ENCODE assay signal across 18 cellular contexts in the genomic region with DNA sequence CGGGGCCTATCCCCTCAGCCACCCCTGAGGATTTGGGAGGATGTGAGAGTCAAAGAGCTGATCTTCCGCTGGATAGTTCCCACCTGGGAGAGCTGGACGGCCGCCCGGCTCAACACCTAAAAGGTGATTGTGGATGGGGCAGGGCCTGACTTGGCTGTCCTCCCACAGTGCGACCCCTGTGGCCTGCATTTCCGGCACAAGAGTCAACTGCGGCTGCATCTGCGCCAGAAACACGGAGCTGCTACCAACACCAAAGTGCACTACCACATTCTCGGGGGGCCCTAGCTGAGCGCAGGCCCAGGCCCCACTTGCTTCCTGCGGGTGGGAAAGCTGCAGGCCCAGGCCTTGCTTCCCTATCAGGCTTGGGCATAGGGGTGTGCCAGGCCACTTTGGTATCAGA.
DNase-seq lines count a peak whose midpoint lies in the region; TF ChIP-seq lines count a peak whose summit lies in the region.
"Had no signal": no experiment of that assay in that cellular context is flagged by ENCODE, and none has a peak within 500 bp of the region (broad histone marks: within the 10 kb centered on the region; RNA-seq: fewer than 3 reads in every experiment).

No MANE protein-coding gene starts in this region.

- intact Hi-C loops in tibial artery (cut with DNase I; ENCODE audit: low total_unique reads), result no loop called here

- no peak overlapping the region for H3K4me3 Mint-ChIP-seq in nephron progenitor cell
- H3K4me3 Mint-ChIP-seq: activated naive CD8-positive, alpha-beta T cell treated with anti-CD3 and anti-CD28 coated beads, Interleukin-2, amount 50 U/mL, for 24 hours; T-helper 2 cell treated with Interferon-gamma antibody and Interleukin-4, amounts not matched to agents 5 μg/mL and 100 μg/mL, for 36 hours had no signal

- H3K4me1 ChIP-seq in BLaER1 treated with 17β-estradiol and CSF1 and Interleukin-3, amounts not matched to agents 10 nM and 100 nM, result peaks cover 21 to 77% (median 58%) of the 10 kb centered on the region in 10 experiments
- H3K4me1 ChIP-seq in tibial artery, result peaks cover 0 to 13% (median 10%) of the 10 kb centered on the region in 4 donors

- TF ChIP-seq CTCF in RWPE1 (conservative IDR thresholded peaks at IDR 0.05; ENCODE audit: low read depth), result no peak
- no peak for TF ChIP-seq CTCF in nephron progenitor cell (IDR thresholded peaks at IDR 0.05)
- TF ChIP-seq CTCF in tibial artery (IDR thresholded peaks at IDR 0.05), result no peak

- peak overlapping the region; percentile 42 for H3K27ac Mint-ChIP-seq in nephron progenitor cell
- H3K27ac Mint-ChIP-seq: activated naive CD8-positive, alpha-beta T cell treated with anti-CD3 and anti-CD28 coated beads, Interleukin-2, amount 50 U/mL, for 24 hours; T-helper 2 cell treated with Interferon-gamma antibody and Interleukin-4, amounts not matched to agents 5 μg/mL and 100 μg/mL, for 36 hours had no signal

- no peak overlapping the region for H3K4me3 ChIP-seq in BLaER1 treated with 17β-estradiol and CSF1 and Interleukin-3, amounts not matched to agents 10 nM and 100 nM
- H3K4me3 ChIP-seq in tibial artery, result no peak overlapping the region
- H3K4me3 ChIP-seq: esophagus muscularis mucosa, GM23248 had no signal

- H3K4me2 ChIP-seq in BLaER1 treated with 17β-estradiol and CSF1 and Interleukin-3, amounts not matched to agents 10 nM and 100 nM, result peak overlapping the region in 6 of 11 experiments; percentile 16 to 92 (median 24); a peak in 7 of 22 replicates
- H3K4me2 ChIP-seq: SK-N-SH had no signal

- H3K9me3 Mint-ChIP-seq in nephron progenitor cell, result no peaks in the 10 kb centered on the region
- H3K9me3 Mint-ChIP-seq: T-helper 2 cell treated with Interferon-gamma antibody and Interleukin-4, amounts not matched to agents 5 μg/mL and 100 μg/mL, for 36 hours had no signal

- POLR2A ChIA-PET in RWPE1 (lab: Yijun Ruan, JAX; ENCODE audit: low non-redundant PET), result no interaction called here

- peaks cover 0 to 11% (median 0%) of the 10 kb centered on the region in 11 experiments; a peak in 7 of 22 replicates for H3K9me3 ChIP-seq in BLaER1 treated with 17β-estradiol and CSF1 and Interleukin-3, amounts not matched to agents 10 nM and 100 nM (replicated peaks in 1 of 11)
- no peaks in the 10 kb centered on the region for H3K9me3 ChIP-seq in tibial artery
- H3K9me3 ChIP-seq: esophagus muscularis mucosa, SK-N-SH had no signal

- H3K36me3 ChIP-seq in BLaER1 treated with 17β-estradiol and CSF1 and Interleukin-3, amounts not matched to agents 10 nM and 100 nM, result peaks cover 0 to 22% (median 0%) of the 10 kb centered on the region in 11 experiments; a peak in 6 of 22 replicates
- H3K36me3 ChIP-seq in tibial artery, result no peaks in the 10 kb centered on the region

- no peaks in the 10 kb centered on the region for H3K36me3 Mint-ChIP-seq in nephron progenitor cell (ENCODE audit: low read depth)

- DNase-seq in RWPE1 (ENCODE audit: low spot score) (no peak), nephron progenitor cell (no peak), SKM-1 (lab: John Stamatoyannopoulos, UW; ENCODE audit: unreplicated experiment) (no peak), tibial artery (no peak)
- DNase-seq in activated CD4-positive, CD25-positive, alpha-beta regulatory T cell (lab: John Stamatoyannopoulos, UW), result no peak
- DNase-seq: activated CD4-positive, alpha-beta T cell treated with anti-CD3 and anti-CD28 coated beads, Interleukin-2, amount 50 U/mL, for 48 hours; activated effector memory CD4-positive, alpha-beta T cell treated with anti-CD3 and anti-CD28 coated beads, Interleukin-2, amount 50 U/mL, for 16 hours; activated naive CD8-positive, alpha-beta T cell treated with anti-CD3 and anti-CD28 coated beads, Interleukin-2, amount 50 U/mL, for 24 hours; effector CD4-positive, alpha-beta T cell; GM23248; kidney glomerular epithelial cell; NCI-H1694 treated with DMSO at 0.1 percent for 48 hours; NCI-H2171 treated with DMSO at 0.1 percent for 48 hours; NCI-H524 treated with DMSO at 0.1 percent for 48 hours; SK-N-SH had no signal

- CTCF ChIA-PET in RWPE1 (lab: Yijun Ruan, JAX), result interaction anchor here (0.5 kb wide), 1 partner anchor 49 kb away, joined by 3 read pairs; no protein-coding TSS in a partner anchor

- peaks cover 14 to 23% (median 20%) of the 10 kb centered on the region in 11 experiments for H3K27me3 ChIP-seq in BLaER1 treated with 17β-estradiol and CSF1 and Interleukin-3, amounts not matched to agents 10 nM and 100 nM
- H3K27me3 ChIP-seq in tibial artery, result peaks cover 0 to 40% of the 10 kb centered on the region in 2 donors

- peaks cover 11% of the 10 kb centered on the region for H3K4me1 Mint-ChIP-seq in nephron progenitor cell

- H3K27me3 Mint-ChIP-seq in nephron progenitor cell (ENCODE audit: low read depth, poor library complexity), result peaks cover 37% of the 10 kb centered on the region

- peak overlapping the region in 5 of 11 experiments; percentile 7 to 96 (median 90); a peak in 8 of 22 replicates for H3K27ac ChIP-seq in BLaER1 treated with 17β-estradiol and CSF1 and Interleukin-3, amounts not matched to agents 10 nM and 100 nM
- H3K27ac ChIP-seq in RWPE1 (peak overlapping the region; percentile 18; the same call in 1 of the 2 replicates), tibial artery (no peak overlapping the region)
- H3K27ac ChIP-seq: GM23248 had no signal

- peak overlapping the region in 1 of 11 experiments; percentile 18; a peak in 2 of 22 replicates for H3K9ac ChIP-seq in BLaER1 treated with 17β-estradiol and CSF1 and Interleukin-3, amounts not matched to agents 10 nM and 100 nM
- H3K9ac ChIP-seq: GM23248, SK-N-SH had no signal

- H4K20me1 ChIP-seq in BLaER1 treated with 17β-estradiol and CSF1 and Interleukin-3, amounts not matched to agents 10 nM and 100 nM, result no peaks in the 10 kb centered on the region
